10 cellular contexts compared by ENCODE assay signal in the genomic region with DNA sequence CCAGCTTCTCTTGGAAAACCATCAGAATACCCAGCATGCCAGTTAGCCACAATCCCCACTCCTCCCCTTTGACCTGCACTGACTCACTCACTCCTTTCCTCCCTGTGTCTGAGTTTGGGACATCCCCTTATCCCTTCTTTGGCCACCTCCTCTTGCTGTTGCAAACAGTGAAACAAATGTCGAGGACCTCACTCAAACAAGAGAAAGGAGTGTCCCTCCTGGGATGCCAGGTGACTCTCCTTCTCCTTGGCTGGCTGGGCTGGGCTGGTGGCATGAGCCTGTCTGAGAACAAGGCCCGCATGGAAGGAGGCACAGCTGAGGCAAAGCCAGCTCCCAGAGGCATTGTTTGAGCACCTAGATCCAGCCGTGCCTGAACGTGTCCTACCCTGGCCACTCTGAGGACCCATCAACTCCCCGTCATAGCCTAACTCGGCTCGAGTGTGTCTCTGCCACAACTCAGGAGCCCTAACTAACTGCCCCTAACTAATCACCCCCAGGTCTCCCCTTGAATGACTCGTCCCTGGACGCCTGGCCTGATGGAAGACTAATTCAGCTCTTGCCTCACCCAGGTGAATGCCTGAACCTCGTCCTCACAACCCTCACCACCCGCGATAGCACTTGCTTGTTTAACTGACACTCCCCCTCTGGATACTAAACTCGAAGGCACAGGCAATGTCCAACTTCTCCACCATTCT. TPM values are rescaled to one million over a fixed set of nuclear protein-coding genes. Genes with fewer than 3 reads are reported as not detected.
DNase-seq lines count a peak whose midpoint lies in the region; ATAC-seq, FAIRE-seq and TF ChIP-seq lines count a peak whose summit lies in the region.
"Had no signal": no experiment of that assay in that cellular context is flagged by ENCODE, and none has a peak within 500 bp of the region (broad histone marks: within the 10 kb centered on the region; RNA-seq: fewer than 3 reads in every experiment).

No MANE protein-coding gene starts in this region.

- H3K4me3 ChIP-seq in cardiac muscle cell, result no peak overlapping the region
- no peak overlapping the region for H3K4me3 ChIP-seq in mammary epithelial cell (replicated peaks in 1 of 3; ENCODE audit: insufficient read depth in 1 of 3, low read depth in 2 of 3, low read length in 3 of 3)
- no peak overlapping the region for H3K4me3 ChIP-seq in left lung

- H3K27me3 ChIP-seq in cardiac muscle cell, result no peaks in the 10 kb centered on the region
- no peaks in the 10 kb centered on the region for H3K27me3 ChIP-seq in mammary epithelial cell (ENCODE audit: insufficient read depth, low read length)
- H3K27me3 ChIP-seq in left lung, result no peaks in the 10 kb centered on the region

- dilution Hi-C loops in mammary epithelial cell (cut with HindIII; ENCODE audit: low sequenced_read_pairs), result loop anchor here (5.0 kb wide), 1 partner anchor 78 kb away; no protein-coding TSS in a partner anchor

- peak overlapping the region; percentile 41 for H3K27ac ChIP-seq in cardiac muscle cell
- H3K27ac ChIP-seq in mammary epithelial cell (ENCODE audit: insufficient read depth, low read depth, low read length), result peak overlapping the region; percentile 45
- H3K27ac ChIP-seq in left lung, result peak overlapping the region in 1 of 2 donors; percentile 19
- H3K27ac ChIP-seq: KMS-11 had no signal

- DNase-seq in cardiac muscle cell (ENCODE audit: low read depth in 1 of 2, low spot score in 1 of 2), result peak in 1 of 2 donors; percentile 81
- no peak for DNase-seq in Right ventricle myocardium inferior (ENCODE audit: missing footprints)
- peak; percentile 82 for DNase-seq in mammary epithelial cell
- DNase-seq in left lung, result peak in 1 of 2 donors; percentile 79
- peak; percentile 69 for DNase-seq in urothelium cell line (ENCODE audit: low spot score)
- DNase-seq in activated CD4-positive, alpha-beta T cell treated with anti-CD3 and anti-CD28 coated beads, Interleukin-2, amount 50 U/mL, for 4 hours, result no peak
- DNase-seq in NCI-H2029 (lab: John Stamatoyannopoulos, UW), result no peak
- DNase-seq: activated CD4-positive, alpha-beta memory T cell treated with anti-CD3 and anti-CD28 coated beads for 36 hours had no signal

- no TSS peak for BruUV-seq in mammary epithelial cell (replicated peaks; lab: Mats Ljungman, UMichigan)

- H4K20me1 ChIP-seq in mammary epithelial cell (ENCODE audit: insufficient read depth, low read length), result no peaks in the 10 kb centered on the region

- H3K9me3 ChIP-seq in cardiac muscle cell (ENCODE audit: low read depth), result no peaks in the 10 kb centered on the region
- H3K9me3 ChIP-seq in mammary epithelial cell (replicated peaks; ENCODE audit: insufficient read depth, low read length), result no peaks in the 10 kb centered on the region
- no peaks in the 10 kb centered on the region for H3K9me3 ChIP-seq in left lung

- no peaks in the 10 kb centered on the region for H3K36me3 ChIP-seq in cardiac muscle cell
- no peaks in the 10 kb centered on the region for H3K36me3 ChIP-seq in mammary epithelial cell (ENCODE audit: insufficient read depth, low read length)
- peaks cover 0 to 20% of the 10 kb centered on the region in 2 donors for H3K36me3 ChIP-seq in left lung

- H3K4me2 ChIP-seq in mammary epithelial cell (ENCODE audit: insufficient read depth, low read depth, low read length), result peak overlapping the region; percentile 41
- H3K4me2 ChIP-seq: KMS-11 had no signal

- H3K4me1 ChIP-seq in cardiac muscle cell (ENCODE audit: low read depth) (peaks cover 19% of the 10 kb centered on the region), mammary epithelial cell (ENCODE audit: insufficient read depth, low read length) (peaks cover 68% of the 10 kb centered on the region), left lung (peaks cover 25 to 45% of the 10 kb centered on the region in 2 donors)

- intact Hi-C loops in Right ventricle myocardium inferior (cut with DNase I) (no loop called here), mammary epithelial cell (cut with micrococcal nuclease) (no loop called here), left lung (cut with DNase I) (no loop called here)

- H2AFZ ChIP-seq in mammary epithelial cell (ENCODE audit: low read depth, low read length), result no peak overlapping the region

- H3K79me2 ChIP-seq in mammary epithelial cell (ENCODE audit: insufficient read depth, low read length), result peaks cover 78% of the 10 kb centered on the region

- no peak overlapping the region for H3K9ac ChIP-seq in mammary epithelial cell (ENCODE audit: insufficient read depth, low read length)
- H3K9ac ChIP-seq: KMS-11 had no signal

- TF ChIP-seq CTCF in cardiac muscle cell (IDR thresholded peaks at IDR 0.05; ENCODE audit: low read depth, low read length) (no peak), mammary epithelial cell (conservative IDR thresholded peaks at IDR 0.05 in 1 of 2, IDR thresholded peaks at IDR 0.05 in 1 of 2; ENCODE audit: extremely low read depth in 1 of 2, insufficient read depth in 1 of 2, low read depth in 1 of 2, low read length in 2 of 2) (no peak), left lung (IDR thresholded peaks at IDR 0.05) (no peak)

- CTCF ChIA-PET in mammary epithelial cell (lab: Charles Lee; ENCODE audit: low non-redundant PET), result interaction anchor here (0.6 kb wide), 1 partner anchor 98 kb away, joined by 3 read pairs; no protein-coding TSS in a partner anchor

- no peak for ATAC-seq in Right ventricle myocardium inferior
- peak; percentile 52 for ATAC-seq in left lung
- ATAC-seq in HG03039 (IDR thresholded peaks at IDR 0.05; ENCODE audit: unreplicated experiment), result no peak

- FAIRE-seq in urothelium cell line (lab: Jason Lieb, UNC), result no peak

- in situ Hi-C loops in mammary epithelial cell (cut with MboI; ENCODE audit: low sequenced_read_pairs in 2 of 2), result no loop called here

- 32% methylated on average over 12 of the region's 13 CpGs for WGBS in mammary epithelial cell (ENCODE audit: low coverage, missing lambda C conversion rate)

RNA-seq across cellular contexts. Expression of a gene that starts 43.0 kb away (rescaled TPM):
- total RNA-seq in cardiac muscle cell (57.4 and 113 TPM in 2 replicates), Right ventricle myocardium inferior (134 TPM), mammary epithelial cell (100 to 1,000 TPM in 1 of 2 donors, 10 to 100 TPM in 1; 70.5 to 158 TPM), left lung (100 to 1,000 TPM; 289 to 331 TPM)
- polyA plus RNA-seq in cardiac muscle cell (98.5 and 153 TPM in 2 replicates), mammary epithelial cell (18.9 TPM)
- polyA minus RNA-seq in mammary epithelial cell, result 117 TPM

Comparison
In these comparisons a context has a peak if more than half of its experiments do, and no peak if none do; other contexts are left out.
1. DNase-seq: peak in mammary epithelial cell (single experiment) and urothelium cell line (single experiment); none in Right ventricle myocardium inferior (single experiment), activated CD4-positive, alpha-beta T cell treated with anti-CD3 and anti-CD28 coated beads, Interleukin-2, amount 50 U/mL, for 4 hours (0 of 2) and NCI-H2029 (single experiment).